ENCODE assay signal across 17 cellular contexts in genomic region chr7:154867068-154867467, GRCh38.
DNase-seq lines count a peak whose midpoint lies in the region; ATAC-seq and TF ChIP-seq lines count a peak whose summit lies in the region.
"Had no signal": no experiment of that assay in that cellular context is flagged by ENCODE, and none has a peak within 500 bp of the region (broad histone marks: within the 10 kb centered on the region; RNA-seq: fewer than 3 reads in every experiment).

No MANE protein-coding gene starts in this region.

- no peak for TF ChIP-seq CTCF in H9 (conservative IDR thresholded peaks at IDR 0.05)

- no peaks in the 10 kb centered on the region for H3K23me2 ChIP-seq in H9 (ENCODE audit: insufficient read length, low read depth, low read length, poor library complexity, severe bottlenecking)

- no peak overlapping the region for H2BK20ac ChIP-seq in H9 (ENCODE audit: low read depth, low read length, poor library complexity, severe bottlenecking)

- H3K4me1 ChIP-seq in H9 (ENCODE audit: insufficient read depth, low read length) = no peaks in the 10 kb centered on the region; the same call in 1 of the 2 replicates

- intact Hi-C loops in Right ventricle myocardium inferior (cut with DNase I) = no loop called here
- intact Hi-C loops in activated CD4-positive, alpha-beta T cell treated with anti-CD3 and anti-CD28 coated beads, Interleukin-2, amount 10 ng/mL, durations not matched to agents 24 days and 14 days (cut with micrococcal nuclease) = no loop called here

- H4K8ac ChIP-seq in H9 (replicated peaks; ENCODE audit: insufficient read length, low read depth, low read length) = no peak overlapping the region

- H3K27ac Mint-ChIP-seq in activated CD4-positive, alpha-beta T cell treated with anti-CD3 and anti-CD28 coated beads, Interleukin-2, amount 10 ng/mL, durations not matched to agents 24 days and 14 days = no peak overlapping the region
- H3K27ac Mint-ChIP-seq in H9 = no peak overlapping the region; a peak in 1 of 7 replicates
- H3K27ac Mint-ChIP-seq: activated CD4-positive, alpha-beta memory T cell treated with anti-CD3 and anti-CD28 coated beads for 36 hours; CD4-positive, alpha-beta memory T cell; HFFc6; memory B cell had no signal

- whole genome bisulfite sequencing in H9 (ENCODE audit: extremely low coverage, insufficient read length, low lambda C conversion rate) = no CpG with 5 or more reads among the region's 10 CpGs

- no peak overlapping the region for H3K56ac ChIP-seq in H9 (ENCODE audit: insufficient read length, low read depth, low read length)

- H3K4ac ChIP-seq in H9 (ENCODE audit: low read depth, low read length) = no peak overlapping the region

- H3K79me2 ChIP-seq in H9 (ENCODE audit: insufficient read depth, low read length) = no peaks in the 10 kb centered on the region

- no peaks in the 10 kb centered on the region for H3K9me3 Mint-ChIP-seq in activated CD4-positive, alpha-beta T cell treated with anti-CD3 and anti-CD28 coated beads, Interleukin-2, amount 10 ng/mL, durations not matched to agents 24 days and 14 days
- H3K9me3 Mint-ChIP-seq in H9 = peaks cover 0 to 2% of the 10 kb centered on the region in 2 experiments; a peak in 1 of 5 replicates
- H3K9me3 Mint-ChIP-seq: activated CD4-positive, alpha-beta memory T cell treated with anti-CD3 and anti-CD28 coated beads for 36 hours; memory B cell had no signal

- H3K9me3 ChIP-seq in H9 (ENCODE audit: control insufficient read depth, low read depth, low read length) = no peaks in the 10 kb centered on the region

- no peak overlapping the region for H3K4me2 ChIP-seq in H9 (ENCODE audit: insufficient read depth, insufficient read length, low read length)
- H3K4me2 ChIP-seq: smooth muscle cell had no signal

- no peak overlapping the region for H3K14ac ChIP-seq in H9 (ENCODE audit: insufficient read depth, low read length)

- no peaks in the 10 kb centered on the region for H3K4me1 Mint-ChIP-seq in activated CD4-positive, alpha-beta T cell treated with anti-CD3 and anti-CD28 coated beads, Interleukin-2, amount 10 ng/mL, durations not matched to agents 24 days and 14 days
- H3K4me1 Mint-ChIP-seq in H9 = peaks cover 21 to 23% of the 10 kb centered on the region in 2 experiments

- no peaks in the 10 kb centered on the region for H3K36me3 Mint-ChIP-seq in activated CD4-positive, alpha-beta T cell treated with anti-CD3 and anti-CD28 coated beads, Interleukin-2, amount 10 ng/mL, durations not matched to agents 24 days and 14 days (ENCODE audit: low read depth)
- H3K36me3 Mint-ChIP-seq in H9 (ENCODE audit: insufficient read depth in 1 of 3, low read depth in 3 of 3) = no peaks in the 10 kb centered on the region
- H3K36me3 Mint-ChIP-seq: activated CD4-positive, alpha-beta memory T cell treated with anti-CD3 and anti-CD28 coated beads for 36 hours; CD4-positive, alpha-beta memory T cell; memory B cell had no signal

- ATAC-seq in GM21786 (IDR thresholded peaks at IDR 0.05; ENCODE audit: unreplicated experiment) = peak; percentile 66
- ATAC-seq in HG03354 (IDR thresholded peaks at IDR 0.05; ENCODE audit: poor library complexity, severe bottlenecking, unreplicated experiment) = peak; percentile 59
- ATAC-seq in Right ventricle myocardium inferior = no peak
- ATAC-seq in GM19328 (IDR thresholded peaks at IDR 0.05; ENCODE audit: unreplicated experiment) = no peak

- no peaks in the 10 kb centered on the region for H3K27me3 ChIP-seq in H9 (ENCODE audit: insufficient read depth, low read length)

- no peak overlapping the region for H2AFZ ChIP-seq in H9 (ENCODE audit: low read length)

- no peak overlapping the region for H2BK15ac ChIP-seq in H9 (ENCODE audit: low read depth, low read length)

- no peaks in the 10 kb centered on the region for H3K79me1 ChIP-seq in H9 (ENCODE audit: insufficient read depth, low read depth, low read length, poor library complexity, severe bottlenecking)

- H2BK120ac ChIP-seq in H9 (ENCODE audit: low read depth, low read length, poor library complexity, severe bottlenecking) = no peak overlapping the region

- no peak overlapping the region for H2AK5ac ChIP-seq in H9 (ENCODE audit: insufficient read length, low read length)

- no peak overlapping the region for H3K18ac ChIP-seq in H9 (ENCODE audit: insufficient read length, low read depth, low read length)

- no peak overlapping the region for H2BK12ac ChIP-seq in H9 (ENCODE audit: insufficient read length, low read depth, low read length)

- DNase-seq in activated effector memory CD4-positive, alpha-beta T cell treated with anti-CD3 and anti-CD28 coated beads, Interleukin-2, amount 50 U/mL, for 16 hours = peak; percentile 39
- no peak for DNase-seq in activated effector memory CD4-positive, alpha-beta T cell treated with Interleukin-2 at 50 U/mL for 16 hours
- DNase-seq in Right ventricle myocardium inferior (ENCODE audit: missing footprints) (no peak), H9 (no peak)
- no peak for DNase-seq in activated CD4-positive, alpha-beta T cell treated with anti-CD3 and anti-CD28 coated beads, Interleukin-2, amount 10 ng/mL, durations not matched to agents 24 days and 14 days
- DNase-seq: 8988T; activated CD4-positive, alpha-beta memory T cell treated with anti-CD3 and anti-CD28 coated beads for 36 hours; activated gamma-delta T cell; CD4-positive, alpha-beta memory T cell; HFFc6; NCI-H2081; nucleus accumbens had no signal

- H3T11ph ChIP-seq in H9 (ENCODE audit: low read length) = no peak overlapping the region

- no peak overlapping the region for H3K23ac ChIP-seq in H9 (ENCODE audit: insufficient read length, low read depth, low read length)

- H4K91ac ChIP-seq in H9 (ENCODE audit: insufficient read length, low read depth, low read length) = no peak overlapping the region

- H3K4me3 Mint-ChIP-seq in activated CD4-positive, alpha-beta T cell treated with anti-CD3 and anti-CD28 coated beads, Interleukin-2, amount 10 ng/mL, durations not matched to agents 24 days and 14 days = no peak overlapping the region
- no peak overlapping the region for H3K4me3 Mint-ChIP-seq in H9
- H3K4me3 Mint-ChIP-seq: activated CD4-positive, alpha-beta memory T cell treated with anti-CD3 and anti-CD28 coated beads for 36 hours; CD4-positive, alpha-beta memory T cell; HFFc6; memory B cell had no signal

- no peak overlapping the region for H4K5ac ChIP-seq in H9 (ENCODE audit: insufficient read length, low read depth, low read length)

- no peak overlapping the region for H3K27ac ChIP-seq in H9 (ENCODE audit: insufficient read length, low read depth, low read length)

- H2BK5ac ChIP-seq in H9 (ENCODE audit: insufficient read length, low read length) = no peak overlapping the region

- H3K27me3 Mint-ChIP-seq in activated CD4-positive, alpha-beta T cell treated with anti-CD3 and anti-CD28 coated beads, Interleukin-2, amount 10 ng/mL, durations not matched to agents 24 days and 14 days = peaks cover 11% of the 10 kb centered on the region
- H3K27me3 Mint-ChIP-seq in H9 (ENCODE audit: low read depth) = peaks cover 36% of the 10 kb centered on the region

- no peaks in the 10 kb centered on the region for H4K20me1 ChIP-seq in H9 (ENCODE audit: control insufficient read depth, insufficient read depth, insufficient read length)

- H3K9ac ChIP-seq in H9 (ENCODE audit: extremely low read depth, insufficient read length, low read length) = no peak overlapping the region

Comparison
In these comparisons a context has a peak if more than half of its experiments do, and no peak if none do; other contexts are left out.
1. ATAC-seq: peak in GM21786 (single experiment) and HG03354 (single experiment); none in Right ventricle myocardium inferior (single experiment) and GM19328 (single experiment).